In genomic region chr6:138571585-138572199, GRCh38 we compare ENCODE assay signal across 10 cellular contexts.
DNase-seq lines count a peak whose midpoint lies in the region; ATAC-seq and TF ChIP-seq lines count a peak whose summit lies in the region.
"Had no signal": no experiment of that assay in that cellular context is flagged by ENCODE, and none has a peak within 500 bp of the region (broad histone marks: within the 10 kb centered on the region; RNA-seq: fewer than 3 reads in every experiment).

No MANE protein-coding gene starts in this region.

- peak; percentile 31 for ATAC-seq in mucosa of descending colon
- peak; percentile 30 for ATAC-seq in upper lobe of right lung
- no peak for ATAC-seq in GM19452 (IDR thresholded peaks at IDR 0.05; ENCODE audit: unreplicated experiment)

- H3K27me3 ChIP-seq in endocrine pancreas (ENCODE audit: control insufficient read depth, insufficient read depth, low read length) (peaks cover 6% of the 10 kb centered on the region), upper lobe of right lung (no peaks in the 10 kb centered on the region)

- peak overlapping the region; percentile 67 for H3K27ac ChIP-seq in upper lobe of right lung

- DNase-seq in SHP77 treated with DMSO at 0.1 percent for 48 hours (lab: John Stamatoyannopoulos, UW) (peak; percentile 25), SHP77 (lab: John Stamatoyannopoulos, UW) (no peak), mucosa of descending colon (no peak), upper lobe of right lung (no peak), germinal center (ENCODE audit: low spot score) (no peak), SIG-M5 (lab: John Stamatoyannopoulos, UW) (no peak)
- DNase-seq: AML-193, T1000 had no signal

- intact Hi-C loops in mucosa of descending colon (cut with DNase I, micrococcal nuclease) (no loop called here), upper lobe of right lung (cut with DNase I) (no loop called here)

- peak overlapping the region; percentile 60 for H3K4me3 ChIP-seq in endocrine pancreas (ENCODE audit: control insufficient read depth, insufficient read depth, low read length)
- H3K4me3 ChIP-seq in mucosa of descending colon: no peak overlapping the region
- H3K4me3 ChIP-seq in upper lobe of right lung: peak overlapping the region; percentile 45

- H3K9me3 ChIP-seq in endocrine pancreas (ENCODE audit: control insufficient read depth, low read length): no peaks in the 10 kb centered on the region
- H3K9me3 ChIP-seq in mucosa of descending colon: no peaks in the 10 kb centered on the region
- H3K9me3 ChIP-seq in upper lobe of right lung: no peaks in the 10 kb centered on the region

- H3K36me3 ChIP-seq in endocrine pancreas (ENCODE audit: control insufficient read depth, insufficient read depth, low read length): no peaks in the 10 kb centered on the region
- no peaks in the 10 kb centered on the region for H3K36me3 ChIP-seq in mucosa of descending colon (ENCODE audit: low read depth)
- H3K36me3 ChIP-seq in upper lobe of right lung: no peaks in the 10 kb centered on the region

- no peaks in the 10 kb centered on the region for H3K4me1 ChIP-seq in endocrine pancreas (ENCODE audit: control insufficient read depth, insufficient read depth, low read length)
- H3K4me1 ChIP-seq in mucosa of descending colon (ENCODE audit: low read depth): no peaks in the 10 kb centered on the region
- no peaks in the 10 kb centered on the region for H3K4me1 ChIP-seq in upper lobe of right lung

- TF ChIP-seq CTCF in mucosa of descending colon (IDR thresholded peaks at IDR 0.05) (no peak), upper lobe of right lung (IDR thresholded peaks at IDR 0.05) (no peak)

- H3K9ac ChIP-seq in endocrine pancreas (ENCODE audit: control insufficient read depth, insufficient read depth, low read length): peak overlapping the region; percentile 14
